1 cellular context compared by ENCODE assay signal in genomic region chr11:68282141-68282860, GRCh38.
TF ChIP-seq lines count a peak whose summit lies in the region.

No MANE protein-coding gene starts in this region.

TF ChIP-seq in GM12878, 131 proteins besides CTCF, POLR2A, EP300 and RAD21 (continues in another document):
- no peak for TF ChIP-seq JUND (IDR thresholded peaks at IDR 0.05; ENCODE audit: low read depth, low read length)
- peak; percentile 41; the same call in 1 of the 2 replicates for TF ChIP-seq TBL1XR1 (IDR thresholded peaks at IDR 0.05; ENCODE audit: low read depth, low read length)
- no peak for TF ChIP-seq SMC3 (IDR thresholded peaks at IDR 0.05; ENCODE audit: borderline replicate concordance, low read length)
- no peak for TF ChIP-seq SREBF1 (IDR thresholded peaks at IDR 0.05; ENCODE audit: low read length)
- no peak for TF ChIP-seq KLF5 (IDR thresholded peaks at IDR 0.05; ENCODE audit: partially characterized antibody)
- peak; percentile 80 for TF ChIP-seq SKIL (IDR thresholded peaks at IDR 0.05; ENCODE audit: low read depth, poor library complexity, severe bottlenecking)
- TF ChIP-seq RCOR1 (conservative IDR thresholded peaks at IDR 0.05; ENCODE audit: low read depth, low read length): no peak
- no peak for TF ChIP-seq E2F4 (IDR thresholded peaks at IDR 0.05; ENCODE audit: low read depth, low read length)
- TF ChIP-seq NR2C1 (IDR thresholded peaks at IDR 0.05): no peak
- peak; percentile 85 for TF ChIP-seq TCF7 (IDR thresholded peaks at IDR 0.05; ENCODE audit: borderline replicate concordance)
- peak; percentile 51; the same call in 2 of the 3 replicates for TF ChIP-seq POU2F2 (IDR thresholded peaks at IDR 0.05; ENCODE audit: borderline replicate concordance, low read depth, low read length)
- no peak for TF ChIP-seq ZNF207 (IDR thresholded peaks at IDR 0.05; ENCODE audit: borderline replicate concordance)
- TF ChIP-seq KDM1A (IDR thresholded peaks at IDR 0.05; ENCODE audit: borderline replicate concordance): no peak
- peak; percentile 32; the same call in 1 of the 2 replicates for TF ChIP-seq PKNOX1 (IDR thresholded peaks at IDR 0.05)
- TF ChIP-seq FOS (IDR thresholded peaks at IDR 0.05; ENCODE audit: borderline replicate concordance, extremely low read depth, insufficient read length): no peak
- peak; percentile 38; the same call in 1 of the 2 replicates for TF ChIP-seq MLLT1 (IDR thresholded peaks at IDR 0.05)
- TF ChIP-seq ESRRA (IDR thresholded peaks at IDR 0.05; ENCODE audit: low read length): no peak
- TF ChIP-seq ZNF592 (IDR thresholded peaks at IDR 0.05): no peak
- TF ChIP-seq MEF2A (IDR thresholded peaks at IDR 0.05; ENCODE audit: insufficient read depth, low read depth, low read length): 0 out of 2 replicates have a peak, but pooled peaks have one; percentile 52
- TF ChIP-seq POLR2AphosphoS5 (IDR thresholded peaks at IDR 0.05; ENCODE audit: low read length): no peak
- no peak for TF ChIP-seq USF1 (IDR thresholded peaks at IDR 0.05; ENCODE audit: borderline replicate concordance, extremely low read length, insufficient read depth, low read depth, low read length)
- 0 out of 2 replicates have a peak, but pooled peaks have one; percentile 26 for TF ChIP-seq SMARCA5 (IDR thresholded peaks at IDR 0.05)
- 0 out of 2 replicates have a peak, but pooled peaks have one; percentile 50 for TF ChIP-seq CHD2 (IDR thresholded peaks at IDR 0.05; ENCODE audit: borderline replicate concordance, low read depth, low read length)
- TF ChIP-seq DPF2 (IDR thresholded peaks at IDR 0.05): peak; percentile 68; the same call in 1 of the 2 replicates
- no peak for TF ChIP-seq HDAC2 (IDR thresholded peaks at IDR 0.05)
- TF ChIP-seq HDGF (IDR thresholded peaks at IDR 0.05): no peak
- TF ChIP-seq CHD1 (IDR thresholded peaks at IDR 0.05; ENCODE audit: low read depth, low read length): no peak
- peak; percentile 54 for TF ChIP-seq IRF4 (IDR thresholded peaks at IDR 0.05; ENCODE audit: low read depth, low read length)
- TF ChIP-seq SP1 (IDR thresholded peaks at IDR 0.05; ENCODE audit: low read depth, low read length): peak; percentile 57
- peak; percentile 96 for TF ChIP-seq RUNX3 (IDR thresholded peaks at IDR 0.05; ENCODE audit: low read length)
- TF ChIP-seq ATF3 (IDR thresholded peaks at IDR 0.05; ENCODE audit: borderline replicate concordance, extremely low read depth, low read depth, low read length): no peak
- peak; percentile 85 for TF ChIP-seq IKZF1 (conservative IDR thresholded peaks at IDR 0.05)
- TF ChIP-seq ATF7 (IDR thresholded peaks at IDR 0.05; ENCODE audit: low read depth): peak; percentile 90
- TF ChIP-seq PBX3 (IDR thresholded peaks at IDR 0.05; ENCODE audit: insufficient replicate concordance, low read depth, low read length): no peak
- peak; percentile 66; the same call in 1 of the 2 replicates for TF ChIP-seq CREM (IDR thresholded peaks at IDR 0.05; ENCODE audit: low read depth)
- TF ChIP-seq HCFC1 (IDR thresholded peaks at IDR 0.05; ENCODE audit: low read length): no peak
- TF ChIP-seq YY1 (IDR thresholded peaks at IDR 0.05; ENCODE audit: low read depth, low read length): no peak
- TF ChIP-seq IKZF2 (IDR thresholded peaks at IDR 0.05): peak; percentile 88 to 89
- no peak for TF ChIP-seq HDAC6 (IDR thresholded peaks at IDR 0.05; ENCODE audit: unreplicated experiment)
- no peak for TF ChIP-seq MYC (IDR thresholded peaks at IDR 0.05; ENCODE audit: insufficient read depth, insufficient read length, insufficient replicate concordance, low read length, severe bottlenecking)
- peak; percentile 81 for TF ChIP-seq CREB1 (IDR thresholded peaks at IDR 0.05; ENCODE audit: low read depth)
- TF ChIP-seq BACH1 (IDR thresholded peaks at IDR 0.05; ENCODE audit: borderline replicate concordance): peak; percentile 50; the same call in 1 of the 2 replicates
- no peak for TF ChIP-seq PAX8 (IDR thresholded peaks at IDR 0.05)
- 0 out of 3 replicates have a peak, but pooled peaks of 1 of the 2 experiments have one; percentile 26 for TF ChIP-seq EGR1 (IDR thresholded peaks at IDR 0.05; ENCODE audit: borderline replicate concordance in 1 of 2, low read depth in 2 of 2, low read length in 2 of 2)
- peak; percentile 71; the same call in 1 of the 2 replicates for TF ChIP-seq CBFB (IDR thresholded peaks at IDR 0.05; ENCODE audit: low read depth)
- TF ChIP-seq BHLHE40 (IDR thresholded peaks at IDR 0.05; ENCODE audit: borderline replicate concordance in 1 of 2, low read depth in 2 of 2, low read length in 1 of 2): peak; percentile 60 to 76; a peak in 2 of 4 replicates
- no peak for TF ChIP-seq ZBTB4 (CRISPR knock-in tag; IDR thresholded peaks at IDR 0.05)
- no peak for TF ChIP-seq ZSCAN29 (IDR thresholded peaks at IDR 0.05)
- TF ChIP-seq PML (IDR thresholded peaks at IDR 0.05; ENCODE audit: low read length): no peak
- TF ChIP-seq ZNF384 (IDR thresholded peaks at IDR 0.05; ENCODE audit: borderline replicate concordance, low read depth, low read length): no peak
- TF ChIP-seq STAT3 (IDR thresholded peaks at IDR 0.05; ENCODE audit: low read depth, low read length): 0 out of 2 replicates have a peak, but pooled peaks have one; percentile 52
- TF ChIP-seq FOXM1 (IDR thresholded peaks at IDR 0.05; ENCODE audit: low read depth, low read length): 0 out of 2 replicates have a peak, but pooled peaks have one; percentile 42
